In the genomic region with DNA sequence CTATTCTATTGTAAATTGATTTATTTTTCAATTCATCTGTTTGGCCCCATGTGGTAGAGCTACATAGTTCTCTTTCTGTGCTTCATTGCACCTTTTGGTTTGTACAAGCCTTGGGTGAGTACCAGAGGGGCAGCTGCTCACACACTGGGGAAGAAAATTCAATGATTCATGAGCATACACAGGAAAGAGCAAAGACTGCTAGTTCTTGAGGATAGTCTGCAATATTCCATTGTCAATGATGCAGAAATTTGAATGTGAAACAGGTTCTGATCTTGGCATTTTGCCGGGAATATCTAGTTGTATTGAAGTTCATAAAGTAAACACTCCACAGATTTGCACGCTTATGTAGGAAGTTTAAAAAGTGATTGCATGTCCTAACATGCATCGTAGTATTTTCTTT, we compare ENCODE assay signal across 14 cellular contexts.
DNase-seq lines count a peak whose midpoint lies in the region; ATAC-seq and TF ChIP-seq lines count a peak whose summit lies in the region.
"Had no signal": no experiment of that assay in that cellular context is flagged by ENCODE, and none has a peak within 500 bp of the region (broad histone marks: within the 10 kb centered on the region; RNA-seq: fewer than 3 reads in every experiment).

No MANE protein-coding gene starts in this region.

- H3K4me1 ChIP-seq in aorta (ENCODE audit: control insufficient read depth in 1 of 2, insufficient read depth in 2 of 2, low read length in 2 of 2) = no peaks in the 10 kb centered on the region
- H3K4me1 ChIP-seq: stomach had no signal

- no peak overlapping the region for H3K27ac ChIP-seq in aorta (ENCODE audit: low read depth in 1 of 2, low read length in 2 of 2)
- H3K27ac ChIP-seq: SK-N-MC, stomach had no signal

- 89 to 91% methylated on average over 3 of the region's 3 CpGs for WGBS in aorta, 2 donors

- no peaks in the 10 kb centered on the region for H3K4me1 Mint-ChIP-seq in WTC11
- H3K4me1 Mint-ChIP-seq: neural crest cell had no signal

- intact Hi-C loops in aorta (cut with DNase I) = no loop called here

- no peaks in the 10 kb centered on the region for H3K9me3 ChIP-seq in aorta (ENCODE audit: control insufficient read depth, low read length)
- H3K9me3 ChIP-seq: stomach had no signal

- POLR2A ChIA-PET in WTC11 (lab: Charles Lee) = no interaction called here

- H3K4me3 ChIP-seq in AG10803 (ENCODE audit: low read length) = no peak overlapping the region
- H3K4me3 ChIP-seq in aorta (ENCODE audit: low read length in 2 of 2) = no peak overlapping the region
- H3K4me3 ChIP-seq: SK-N-MC, stomach had no signal

- H3K4me3 Mint-ChIP-seq in WTC11 = no peak overlapping the region
- H3K4me3 Mint-ChIP-seq: neural crest cell had no signal

- DNase-seq in AG10803 (ENCODE audit: low read depth) (peak; percentile 0), NCI-H1417 (lab: John Stamatoyannopoulos, UW) (peak; percentile 23 to 94 (median 74)), NCI-H2196 (lab: John Stamatoyannopoulos, UW; ENCODE audit: unreplicated experiment) (peak; percentile 81), WTC11 (ENCODE audit: low spot score) (no peak), hypothalamus (lab: John Stamatoyannopoulos, UW) (no peak), aorta (no peak), OCI-M1 (lab: John Stamatoyannopoulos, UW) (no peak), SW 1271 (lab: John Stamatoyannopoulos, UW) (no peak)
- DNase-seq: activated effector memory CD4-positive, alpha-beta T cell treated with Interleukin-2 at 50 U/mL for 16 hours; amygdala; stomach; T-helper 9 cell had no signal

- 0 out of 2 replicates have a peak overlapping the region, but pooled peaks have one; percentile 38 for H3K27ac Mint-ChIP-seq in WTC11

- H3K36me3 Mint-ChIP-seq in WTC11 = no peaks in the 10 kb centered on the region

- H3K27me3 ChIP-seq in aorta (ENCODE audit: control insufficient read depth in 1 of 2, insufficient read depth in 2 of 2, low read length in 1 of 2) = no peaks in the 10 kb centered on the region
- H3K27me3 ChIP-seq: stomach had no signal

- TF ChIP-seq CTCF in AG10803 (conservative IDR thresholded peaks at IDR 0.05; ENCODE audit: low read length) = no peak
- no peak for TF ChIP-seq CTCF in WTC11 (IDR thresholded peaks at IDR 0.05)

- ATAC-seq in WTC11 (no peak), aorta (ENCODE audit: low FRiP score) (no peak)

- H3K36me3 ChIP-seq in aorta (ENCODE audit: control insufficient read depth in 1 of 2, insufficient read depth in 2 of 2, low read length in 1 of 2) = no peaks in the 10 kb centered on the region
- H3K36me3 ChIP-seq: stomach had no signal

- H3K27me3 Mint-ChIP-seq in WTC11 (ENCODE audit: low read depth) = no peaks in the 10 kb centered on the region

- CTCF ChIA-PET in WTC11 (lab: Charles Lee) = no interaction called here

- no peaks in the 10 kb centered on the region for H3K9me3 Mint-ChIP-seq in WTC11

TF ChIP-seq in WTC11, 78 proteins besides CTCF, POLR2A, EP300 and RAD21:
- TF ChIP-seq NFATC4 (CRISPR knock-in tag; IDR thresholded peaks at IDR 0.05) (no peak), ZNF317 (CRISPR knock-in tag; IDR thresholded peaks at IDR 0.05; ENCODE audit: borderline replicate concordance, low read depth) (no peak), NFE2L1 (CRISPR knock-in tag; IDR thresholded peaks at IDR 0.05) (no peak), JUN (CRISPR knock-in tag; IDR thresholded peaks at IDR 0.05) (no peak), GABPB1 (CRISPR knock-in tag; IDR thresholded peaks at IDR 0.05) (no peak), ZNF671 (CRISPR knock-in tag; IDR thresholded peaks at IDR 0.05) (no peak), ZBTB21 (CRISPR knock-in tag; IDR thresholded peaks at IDR 0.05; ENCODE audit: borderline replicate concordance) (no peak), HMGA2 (CRISPR knock-in tag; IDR thresholded peaks at IDR 0.05) (no peak), EMX1 (CRISPR knock-in tag; IDR thresholded peaks at IDR 0.05) (no peak), ESRRA (CRISPR knock-in tag; IDR thresholded peaks at IDR 0.05; ENCODE audit: borderline replicate concordance) (no peak), ZNF138 (CRISPR knock-in tag; conservative IDR thresholded peaks at IDR 0.05) (no peak), FOXJ3 (CRISPR knock-in tag; IDR thresholded peaks at IDR 0.05; ENCODE audit: borderline replicate concordance) (no peak), SMAD4 (CRISPR knock-in tag; IDR thresholded peaks at IDR 0.05) (no peak), TEAD4 (CRISPR knock-in tag; IDR thresholded peaks at IDR 0.05) (no peak)
- TF ChIP-seq, protein P1, sequence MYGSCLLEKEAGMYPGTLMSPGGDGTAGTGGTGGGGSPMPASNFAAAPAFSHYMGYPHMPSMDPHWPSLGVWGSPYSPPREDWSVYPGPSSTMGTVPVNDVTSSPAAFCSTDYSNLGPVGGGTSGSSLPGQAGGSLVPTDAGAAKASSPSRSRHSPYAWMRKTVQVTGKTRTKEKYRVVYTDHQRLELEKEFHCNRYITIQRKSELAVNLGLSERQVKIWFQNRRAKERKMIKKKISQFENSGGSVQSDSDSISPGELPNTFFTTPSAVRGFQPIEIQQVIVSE (CRISPR knock-in tag; IDR thresholded peaks at IDR 0.05; ENCODE audit: borderline replicate concordance) = no peak
- TF ChIP-seq, protein P2, sequence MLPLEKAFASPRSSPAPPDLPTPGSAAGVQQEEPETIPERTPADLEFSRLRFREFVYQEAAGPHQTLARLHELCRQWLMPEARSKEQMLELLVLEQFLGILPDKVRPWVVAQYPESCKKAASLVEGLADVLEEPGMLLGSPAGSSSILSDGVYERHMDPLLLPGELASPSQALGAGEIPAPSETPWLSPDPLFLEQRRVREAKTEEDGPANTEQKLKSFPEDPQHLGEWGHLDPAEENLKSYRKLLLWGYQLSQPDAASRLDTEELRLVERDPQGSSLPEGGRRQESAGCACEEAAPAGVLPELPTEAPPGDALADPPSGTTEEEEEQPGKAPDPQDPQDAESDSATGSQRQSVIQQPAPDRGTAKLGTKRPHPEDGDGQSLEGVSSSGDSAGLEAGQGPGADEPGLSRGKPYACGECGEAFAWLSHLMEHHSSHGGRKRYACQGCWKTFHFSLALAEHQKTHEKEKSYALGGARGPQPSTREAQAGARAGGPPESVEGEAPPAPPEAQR (CRISPR knock-in tag; IDR thresholded peaks at IDR 0.05) = no peak
- TF ChIP-seq, protein P3, sequence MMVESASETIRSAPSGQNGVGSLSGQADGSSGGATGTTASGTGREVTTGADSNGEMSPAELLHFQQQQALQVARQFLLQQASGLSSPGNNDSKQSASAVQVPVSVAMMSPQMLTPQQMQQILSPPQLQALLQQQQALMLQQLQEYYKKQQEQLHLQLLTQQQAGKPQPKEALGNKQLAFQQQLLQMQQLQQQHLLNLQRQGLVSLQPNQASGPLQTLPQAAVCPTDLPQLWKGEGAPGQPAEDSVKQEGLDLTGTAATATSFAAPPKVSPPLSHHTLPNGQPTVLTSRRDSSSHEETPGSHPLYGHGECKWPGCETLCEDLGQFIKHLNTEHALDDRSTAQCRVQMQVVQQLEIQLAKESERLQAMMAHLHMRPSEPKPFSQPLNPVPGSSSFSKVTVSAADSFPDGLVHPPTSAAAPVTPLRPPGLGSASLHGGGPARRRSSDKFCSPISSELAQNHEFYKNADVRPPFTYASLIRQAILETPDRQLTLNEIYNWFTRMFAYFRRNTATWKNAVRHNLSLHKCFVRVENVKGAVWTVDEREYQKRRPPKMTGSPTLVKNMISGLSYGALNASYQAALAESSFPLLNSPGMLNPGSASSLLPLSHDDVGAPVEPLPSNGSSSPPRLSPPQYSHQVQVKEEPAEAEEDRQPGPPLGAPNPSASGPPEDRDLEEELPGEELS (CRISPR knock-in tag; IDR thresholded peaks at IDR 0.05) = no peak
- TF ChIP-seq, protein P4, sequence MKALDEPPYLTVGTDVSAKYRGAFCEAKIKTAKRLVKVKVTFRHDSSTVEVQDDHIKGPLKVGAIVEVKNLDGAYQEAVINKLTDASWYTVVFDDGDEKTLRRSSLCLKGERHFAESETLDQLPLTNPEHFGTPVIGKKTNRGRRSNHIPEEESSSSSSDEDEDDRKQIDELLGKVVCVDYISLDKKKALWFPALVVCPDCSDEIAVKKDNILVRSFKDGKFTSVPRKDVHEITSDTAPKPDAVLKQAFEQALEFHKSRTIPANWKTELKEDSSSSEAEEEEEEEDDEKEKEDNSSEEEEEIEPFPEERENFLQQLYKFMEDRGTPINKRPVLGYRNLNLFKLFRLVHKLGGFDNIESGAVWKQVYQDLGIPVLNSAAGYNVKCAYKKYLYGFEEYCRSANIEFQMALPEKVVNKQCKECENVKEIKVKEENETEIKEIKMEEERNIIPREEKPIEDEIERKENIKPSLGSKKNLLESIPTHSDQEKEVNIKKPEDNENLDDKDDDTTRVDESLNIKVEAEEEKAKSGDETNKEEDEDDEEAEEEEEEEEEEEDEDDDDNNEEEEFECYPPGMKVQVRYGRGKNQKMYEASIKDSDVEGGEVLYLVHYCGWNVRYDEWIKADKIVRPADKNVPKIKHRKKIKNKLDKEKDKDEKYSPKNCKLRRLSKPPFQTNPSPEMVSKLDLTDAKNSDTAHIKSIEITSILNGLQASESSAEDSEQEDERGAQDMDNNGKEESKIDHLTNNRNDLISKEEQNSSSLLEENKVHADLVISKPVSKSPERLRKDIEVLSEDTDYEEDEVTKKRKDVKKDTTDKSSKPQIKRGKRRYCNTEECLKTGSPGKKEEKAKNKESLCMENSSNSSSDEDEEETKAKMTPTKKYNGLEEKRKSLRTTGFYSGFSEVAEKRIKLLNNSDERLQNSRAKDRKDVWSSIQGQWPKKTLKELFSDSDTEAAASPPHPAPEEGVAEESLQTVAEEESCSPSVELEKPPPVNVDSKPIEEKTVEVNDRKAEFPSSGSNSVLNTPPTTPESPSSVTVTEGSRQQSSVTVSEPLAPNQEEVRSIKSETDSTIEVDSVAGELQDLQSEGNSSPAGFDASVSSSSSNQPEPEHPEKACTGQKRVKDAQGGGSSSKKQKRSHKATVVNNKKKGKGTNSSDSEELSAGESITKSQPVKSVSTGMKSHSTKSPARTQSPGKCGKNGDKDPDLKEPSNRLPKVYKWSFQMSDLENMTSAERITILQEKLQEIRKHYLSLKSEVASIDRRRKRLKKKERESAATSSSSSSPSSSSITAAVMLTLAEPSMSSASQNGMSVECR (CRISPR knock-in tag; IDR thresholded peaks at IDR 0.05; ENCODE audit: borderline replicate concordance) = no peak

Comparison
In these comparisons a context has a peak if more than half of its experiments do, and no peak if none do; other contexts are left out.
1. DNase-seq: peak in AG10803 (single experiment), NCI-H1417 (3 of 3) and NCI-H2196 (single experiment); none in WTC11 (single experiment), hypothalamus (0 of 51), aorta (0 of 2), OCI-M1 (single experiment) and SW 1271 (0 of 2).